Comparison of ENCODE assay signal across 1 cellular context in the genomic region with DNA sequence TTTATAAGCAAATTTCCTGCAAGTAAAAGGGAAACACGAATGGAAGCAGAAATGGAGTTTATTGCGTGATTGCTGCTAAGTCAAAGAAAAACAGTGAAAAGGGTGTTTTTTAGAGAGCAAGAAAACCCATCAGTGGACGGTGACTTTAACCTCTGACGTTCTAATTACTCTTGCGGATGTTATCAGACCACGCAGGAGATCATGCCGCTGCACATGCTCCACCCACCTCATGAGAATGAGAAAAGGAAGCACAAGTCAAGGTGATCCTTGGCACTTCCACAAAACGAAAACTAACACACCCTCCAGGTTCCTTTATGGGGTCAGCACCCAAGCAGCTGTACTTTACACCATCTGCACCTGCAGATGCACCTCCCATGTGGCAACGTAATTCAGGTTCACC.
TF ChIP-seq lines count a peak whose summit lies in the region.

No MANE protein-coding gene starts in this region.

TF ChIP-seq in K562, 482 proteins besides CTCF, POLR2A, EP300 and RAD21 (continues in another document):
- TF ChIP-seq KLF13 (tag; IDR thresholded peaks at IDR 0.05; ENCODE audit: borderline replicate concordance, low read depth) (no peak), NFXL1 (CRISPR knock-in tag; IDR thresholded peaks at IDR 0.05) (no peak), MECOM (CRISPR knock-in tag; IDR thresholded peaks at IDR 0.05) (no peak), CREM (IDR thresholded peaks at IDR 0.05; ENCODE audit: low read depth) (peak; percentile 80), CXXC5 (CRISPR knock-in tag; IDR thresholded peaks at IDR 0.05) (peak; percentile 61), RCOR1 (IDR thresholded peaks at IDR 0.05; ENCODE audit: borderline replicate concordance in 1 of 2, low read depth in 2 of 2, low read length in 2 of 2) (peak in 1 of 2 experiments; percentile 66; a peak in 1 of 4 replicates), MEF2D (tag; conservative IDR thresholded peaks at IDR 0.05; ENCODE audit: low read depth) (no peak), PBX2 (CRISPR knock-in tag; IDR thresholded peaks at IDR 0.05; ENCODE audit: low read depth) (no peak), PBX2 (tag; conservative IDR thresholded peaks at IDR 0.05; ENCODE audit: low read depth) (no peak), RBM22 (IDR thresholded peaks at IDR 0.05; ENCODE audit: low read depth, low read length, poor library complexity, severe bottlenecking) (no peak), MEIS2 (IDR thresholded peaks at IDR 0.05; ENCODE audit: partially characterized antibody) (peak; percentile 39), HNRNPLL (IDR thresholded peaks at IDR 0.05; ENCODE audit: low read depth, low read length, poor library complexity, severe bottlenecking) (no peak), ZNF134 (CRISPR knock-in tag; conservative IDR thresholded peaks at IDR 0.05) (peak; percentile 74), KHSRP (IDR thresholded peaks at IDR 0.05) (no peak), GABPA (tag; conservative IDR thresholded peaks at IDR 0.05; ENCODE audit: low read depth) (no peak), KDM4B (IDR thresholded peaks at IDR 0.05; ENCODE audit: borderline replicate concordance in 2 of 2, low read depth in 1 of 2) (no peak), NR2C2 (CRISPR knock-in tag; IDR thresholded peaks at IDR 0.05) (no peak), NR2C2 (tag; IDR thresholded peaks at IDR 0.05) (0 out of 2 replicates have a peak, but pooled peaks have one; percentile 54), XRCC5 (IDR thresholded peaks at IDR 0.05; ENCODE audit: low read depth, low read length) (no peak), ADNP (tag; IDR thresholded peaks at IDR 0.05) (no peak), TCF7 (IDR thresholded peaks at IDR 0.05; ENCODE audit: borderline replicate concordance) (no peak), SMAD3 (CRISPR knock-in tag; conservative IDR thresholded peaks at IDR 0.05) (no peak), TAF15 (IDR thresholded peaks at IDR 0.05; ENCODE audit: low read depth, low read length) (no peak), PYGO2 (tag; IDR thresholded peaks at IDR 0.05) (no peak), SMARCE1 (IDR thresholded peaks at IDR 0.05) (no peak), DIDO1 (tag; IDR thresholded peaks at IDR 0.05; ENCODE audit: low read depth) (no peak), YBX1 (IDR thresholded peaks at IDR 0.05) (no peak), EGR1 (conservative IDR thresholded peaks at IDR 0.05) (0 out of 2 replicates have a peak, but pooled peaks have one; percentile 18), ZNF239 (CRISPR knock-in tag; IDR thresholded peaks at IDR 0.05) (no peak), NFYB (IDR thresholded peaks at IDR 0.05; ENCODE audit: extremely low read depth, insufficient read length) (no peak), MGA (IDR thresholded peaks at IDR 0.05) (peak; percentile 49; the same call in 1 of the 2 replicates), GTF2A2 (tag; IDR thresholded peaks at IDR 0.05) (no peak), ILK (tag; IDR thresholded peaks at IDR 0.05; ENCODE audit: borderline replicate concordance, low read depth) (no peak), EP400 (IDR thresholded peaks at IDR 0.05) (0 out of 2 replicates have a peak, but pooled peaks have one; percentile 21), ZNF431 (CRISPR knock-in tag; IDR thresholded peaks at IDR 0.05) (no peak), CREB1 (IDR thresholded peaks at IDR 0.05) (peak; percentile 56; the same call in 1 of the 2 replicates), CREB1 (CRISPR knock-in tag; IDR thresholded peaks at IDR 0.05) (0 out of 2 replicates have a peak, but pooled peaks have one; percentile 23), CBFA2T3 (IDR thresholded peaks at IDR 0.05) (0 out of 2 replicates have a peak, but pooled peaks have one; percentile 13), ZZZ3 (IDR thresholded peaks at IDR 0.05) (no peak)
- TF ChIP-seq, protein P1, sequence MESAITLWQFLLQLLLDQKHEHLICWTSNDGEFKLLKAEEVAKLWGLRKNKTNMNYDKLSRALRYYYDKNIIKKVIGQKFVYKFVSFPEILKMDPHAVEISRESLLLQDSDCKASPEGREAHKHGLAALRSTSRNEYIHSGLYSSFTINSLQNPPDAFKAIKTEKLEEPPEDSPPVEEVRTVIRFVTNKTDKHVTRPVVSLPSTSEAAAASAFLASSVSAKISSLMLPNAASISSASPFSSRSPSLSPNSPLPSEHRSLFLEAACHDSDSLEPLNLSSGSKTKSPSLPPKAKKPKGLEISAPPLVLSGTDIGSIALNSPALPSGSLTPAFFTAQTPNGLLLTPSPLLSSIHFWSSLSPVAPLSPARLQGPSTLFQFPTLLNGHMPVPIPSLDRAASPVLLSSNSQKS (CRISPR knock-in tag; IDR thresholded peaks at IDR 0.05) = no peak
- TF ChIP-seq, protein P2, sequence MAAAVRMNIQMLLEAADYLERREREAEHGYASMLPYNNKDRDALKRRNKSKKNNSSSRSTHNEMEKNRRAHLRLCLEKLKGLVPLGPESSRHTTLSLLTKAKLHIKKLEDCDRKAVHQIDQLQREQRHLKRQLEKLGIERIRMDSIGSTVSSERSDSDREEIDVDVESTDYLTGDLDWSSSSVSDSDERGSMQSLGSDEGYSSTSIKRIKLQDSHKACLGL (CRISPR knock-in tag; IDR thresholded peaks at IDR 0.05; ENCODE audit: borderline replicate concordance, poor library complexity, severe bottlenecking) = no peak
- TF ChIP-seq, protein P3, sequence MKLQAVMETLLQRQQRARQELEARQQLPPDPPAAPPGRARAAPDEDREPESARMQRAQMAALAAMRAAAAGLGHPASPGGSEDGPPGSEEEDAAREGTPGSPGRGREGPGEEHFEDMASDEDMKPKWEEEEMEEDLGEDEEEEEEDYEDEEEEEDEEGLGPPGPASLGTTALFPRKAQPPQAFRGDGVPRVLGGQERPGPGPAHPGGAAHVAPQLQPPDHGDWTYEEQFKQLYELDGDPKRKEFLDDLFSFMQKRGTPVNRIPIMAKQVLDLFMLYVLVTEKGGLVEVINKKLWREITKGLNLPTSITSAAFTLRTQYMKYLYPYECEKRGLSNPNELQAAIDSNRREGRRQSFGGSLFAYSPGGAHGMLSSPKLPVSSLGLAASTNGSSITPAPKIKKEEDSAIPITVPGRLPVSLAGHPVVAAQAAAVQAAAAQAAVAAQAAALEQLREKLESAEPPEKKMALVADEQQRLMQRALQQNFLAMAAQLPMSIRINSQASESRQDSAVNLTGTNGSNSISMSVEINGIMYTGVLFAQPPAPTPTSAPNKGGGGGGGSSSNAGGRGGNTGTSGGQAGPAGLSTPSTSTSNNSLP (IDR thresholded peaks at IDR 0.05; ENCODE audit: borderline replicate concordance, low read depth, low read length) = no peak
- TF ChIP-seq, protein P4, sequence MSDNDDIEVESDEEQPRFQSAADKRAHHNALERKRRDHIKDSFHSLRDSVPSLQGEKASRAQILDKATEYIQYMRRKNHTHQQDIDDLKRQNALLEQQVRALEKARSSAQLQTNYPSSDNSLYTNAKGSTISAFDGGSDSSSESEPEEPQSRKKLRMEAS (CRISPR knock-in tag; IDR thresholded peaks at IDR 0.05) = peak; percentile 58
- TF ChIP-seq, protein P5, sequence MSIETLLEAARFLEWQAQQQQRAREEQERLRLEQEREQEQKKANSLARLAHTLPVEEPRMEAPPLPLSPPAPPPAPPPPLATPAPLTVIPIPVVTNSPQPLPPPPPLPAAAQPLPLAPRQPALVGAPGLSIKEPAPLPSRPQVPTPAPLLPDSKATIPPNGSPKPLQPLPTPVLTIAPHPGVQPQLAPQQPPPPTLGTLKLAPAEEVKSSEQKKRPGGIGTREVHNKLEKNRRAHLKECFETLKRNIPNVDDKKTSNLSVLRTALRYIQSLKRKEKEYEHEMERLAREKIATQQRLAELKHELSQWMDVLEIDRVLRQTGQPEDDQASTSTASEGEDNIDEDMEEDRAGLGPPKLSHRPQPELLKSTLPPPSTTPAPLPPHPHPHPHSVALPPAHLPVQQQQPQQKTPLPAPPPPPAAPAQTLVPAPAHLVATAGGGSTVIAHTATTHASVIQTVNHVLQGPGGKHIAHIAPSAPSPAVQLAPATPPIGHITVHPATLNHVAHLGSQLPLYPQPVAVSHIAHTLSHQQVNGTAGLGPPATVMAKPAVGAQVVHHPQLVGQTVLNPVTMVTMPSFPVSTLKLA (conservative IDR thresholded peaks at IDR 0.05) = peak in 1 of 2 experiments; percentile 62; a peak in 1 of 4 replicates
